In the genomic region with DNA sequence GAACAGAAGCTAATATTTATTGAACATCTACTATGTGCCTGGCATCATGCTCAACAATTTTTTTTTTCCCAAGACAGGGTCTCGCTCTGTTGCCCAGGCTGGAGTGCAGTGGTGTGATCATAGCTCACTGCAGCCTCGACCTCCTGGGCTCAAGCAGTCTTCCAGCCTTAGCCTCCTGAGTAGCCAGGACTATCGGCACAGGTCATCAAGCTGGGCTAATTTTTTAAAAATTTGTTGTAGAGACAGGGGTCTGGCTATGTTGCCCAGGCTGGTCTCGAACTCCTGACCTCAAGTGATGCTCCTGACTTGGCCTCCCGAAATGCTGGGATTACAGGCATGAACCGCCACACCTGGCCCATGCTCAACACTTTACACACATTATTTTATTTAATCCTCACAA, we compare ENCODE assay signal across 1 cellular context.
TF ChIP-seq lines count a peak whose summit lies in the region.

No MANE protein-coding gene starts in this region.

TF ChIP-seq in GM12891, 5 proteins besides CTCF, POLR2A, EP300 and RAD21:
- no peak for TF ChIP-seq TAF1 (IDR thresholded peaks at IDR 0.05; ENCODE audit: low read depth, low read length)
- no peak for TF ChIP-seq SPI1 (IDR thresholded peaks at IDR 0.05; ENCODE audit: low read depth, low read length)
- TF ChIP-seq POU2F2 (IDR thresholded peaks at IDR 0.05; ENCODE audit: low read depth, low read length), result no peak
- TF ChIP-seq PAX5 (IDR thresholded peaks at IDR 0.05; ENCODE audit: insufficient read depth, low read length, severe bottlenecking), result no peak
- no peak for TF ChIP-seq POLR2AphosphoS5 (IDR thresholded peaks at IDR 0.05; ENCODE audit: low read depth, low read length)
